ENCODE assay signal across 22 cellular contexts in the genomic region with DNA sequence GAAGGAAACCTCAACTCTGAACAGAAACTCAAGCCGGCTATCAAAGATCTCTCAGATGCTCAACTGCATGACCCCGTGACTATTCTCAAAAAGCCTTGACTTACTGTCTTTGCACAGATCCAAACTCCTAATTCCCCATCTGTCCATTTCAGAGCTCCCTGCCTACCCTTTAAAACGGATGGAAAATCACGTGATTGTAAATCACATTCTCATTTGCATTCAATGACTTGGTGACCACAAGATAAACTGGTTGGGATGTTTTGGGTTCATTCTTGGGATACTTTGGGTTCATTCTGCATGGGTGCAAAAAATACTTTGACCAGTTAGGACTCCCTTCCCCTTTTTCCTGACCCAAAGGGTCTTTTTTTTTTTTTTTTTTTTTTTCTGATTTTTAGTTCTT.
"Had no signal": no experiment of that assay in that cellular context is flagged by ENCODE, and none has a peak within 500 bp of the region (broad histone marks: within the 10 kb centered on the region; RNA-seq: fewer than 3 reads in every experiment).

No MANE protein-coding gene starts in this region.

- H3K27me3 ChIP-seq: colonic mucosa, foreskin keratinocyte, pancreas, tibial artery, upper lobe of right lung had no signal

- H3K36me3 ChIP-seq: colonic mucosa, left ventricle myocardium inferior, lower lobe of right lung, pancreas, tibial artery, upper lobe of right lung had no signal

- H3K27ac Mint-ChIP-seq: endodermal cell, memory B cell, nephron, progenitor cell of endocrine pancreas had no signal

- H3K27ac ChIP-seq: colonic mucosa, foreskin keratinocyte, left ventricle myocardium inferior, lower lobe of right lung, pancreas, tibial artery, upper lobe of right lung had no signal

- DNase-seq: colonic mucosa; effector CD4-positive, alpha-beta T cell; endodermal cell; erythroblast; foreskin keratinocyte; kidney; left cardiac atrium; left ventricle myocardium inferior; lower lobe of right lung; midbrain; naive B cell; occipital lobe; pancreas; right cardiac atrium; stimulated activated CD4-positive, alpha-beta T cell treated with anti-CD3 and anti-CD28 coated beads, Interleukin-2, amount 100 ng/mL, for 48 hours; stimulated activated naive CD4-positive, alpha-beta T cell treated with Interleukin-2 at 50 U/mL for 16 hours; tibial artery; upper lobe of right lung had no signal

- H3K4me1 ChIP-seq: colonic mucosa, left ventricle myocardium inferior, lower lobe of right lung, pancreas, tibial artery, upper lobe of right lung had no signal

- H3K4me3 Mint-ChIP-seq: endodermal cell, memory B cell, naive B cell, nephron had no signal

- H3K4me2 ChIP-seq: smooth muscle cell had no signal

- H3K4me1 Mint-ChIP-seq: endodermal cell, naive B cell had no signal

- ATAC-seq: foreskin keratinocyte, left cardiac atrium, lower lobe of right lung, pancreas, right cardiac atrium, upper lobe of right lung had no signal

- H3K9me3 Mint-ChIP-seq: endodermal cell, memory B cell had no signal

- H3K9me3 ChIP-seq: colonic mucosa, left ventricle myocardium inferior, lower lobe of right lung, pancreas, tibial artery, upper lobe of right lung had no signal

- H3K36me3 Mint-ChIP-seq: memory B cell had no signal

- H3K4me3 ChIP-seq: colonic mucosa, left ventricle myocardium inferior, lower lobe of right lung, pancreas, smooth muscle cell, tibial artery, upper lobe of right lung had no signal
